Comparison of ENCODE assay signal across 1 cellular context in genomic region chr2:96848264-96848663, GRCh38.
TF ChIP-seq lines count a peak whose summit lies in the region.

No MANE protein-coding gene starts in this region.

TF ChIP-seq in HepG2, 621 proteins besides CTCF, POLR2A, EP300 and RAD21 (continued from another document and continues in another):
- TF ChIP-seq THAP9 (CRISPR knock-in tag; IDR thresholded peaks at IDR 0.05; ENCODE audit: borderline replicate concordance) (no peak), PATZ1 (CRISPR knock-in tag; IDR thresholded peaks at IDR 0.05) (peak; percentile 20; the same call in 1 of the 2 replicates), ELK4 (CRISPR knock-in tag; IDR thresholded peaks at IDR 0.05; ENCODE audit: borderline replicate concordance) (no peak), HINFP (CRISPR knock-in tag; IDR thresholded peaks at IDR 0.05; ENCODE audit: low read depth) (0 out of 2 replicates have a peak, but pooled peaks have one; percentile 42), HNF4A (CRISPR knock-in tag; IDR thresholded peaks at IDR 0.05) (peak; percentile 65), RXRB (CRISPR knock-in tag; IDR thresholded peaks at IDR 0.05; ENCODE audit: borderline replicate concordance) (peak; percentile 14; the same call in 1 of the 2 replicates), ZFP91 (CRISPR knock-in tag; IDR thresholded peaks at IDR 0.05; ENCODE audit: borderline replicate concordance) (peak; percentile 39; the same call in 1 of the 2 replicates), BHLHE40 (IDR thresholded peaks at IDR 0.05; ENCODE audit: low read length) (peak; percentile 54), RBAK (CRISPR knock-in tag; IDR thresholded peaks at IDR 0.05) (0 out of 2 replicates have a peak, but pooled peaks have one; percentile 26), ZNF30 (CRISPR knock-in tag; IDR thresholded peaks at IDR 0.05) (no peak), CCAR2 (optimal IDR thresholded peaks at IDR 0.05; ENCODE audit: low read depth, low read length) (no peak), ZNF460 (CRISPR knock-in tag; IDR thresholded peaks at IDR 0.05; ENCODE audit: borderline replicate concordance) (peak; percentile 59), SNAPC2 (CRISPR knock-in tag; IDR thresholded peaks at IDR 0.05) (no peak), ZNF207 (IDR thresholded peaks at IDR 0.05; ENCODE audit: borderline replicate concordance) (no peak), SAP130 (CRISPR knock-in tag; IDR thresholded peaks at IDR 0.05; ENCODE audit: low read depth) (peak; percentile 64; the same call in 1 of the 2 replicates), TFDP1 (CRISPR knock-in tag; IDR thresholded peaks at IDR 0.05; ENCODE audit: borderline replicate concordance) (no peak), ZNF280D (CRISPR knock-in tag; IDR thresholded peaks at IDR 0.05) (no peak), UBTF (CRISPR knock-in tag; IDR thresholded peaks at IDR 0.05) (peak; percentile 53), ZFYVE20 (CRISPR knock-in tag; IDR thresholded peaks at IDR 0.05; ENCODE audit: borderline replicate concordance, low read depth) (no peak), TBX2 (CRISPR knock-in tag; IDR thresholded peaks at IDR 0.05; ENCODE audit: borderline replicate concordance) (peak; percentile 33; the same call in 1 of the 2 replicates), MYC (CRISPR knock-in tag; IDR thresholded peaks at IDR 0.05; ENCODE audit: borderline replicate concordance) (peak; percentile 27; the same call in 1 of the 2 replicates), PAXIP1 (CRISPR knock-in tag; conservative IDR thresholded peaks at IDR 0.05) (peak; percentile 39), GRHL1 (CRISPR knock-in tag; conservative IDR thresholded peaks at IDR 0.05) (no peak)
